27 cellular contexts compared by ENCODE assay signal in the genomic region with DNA sequence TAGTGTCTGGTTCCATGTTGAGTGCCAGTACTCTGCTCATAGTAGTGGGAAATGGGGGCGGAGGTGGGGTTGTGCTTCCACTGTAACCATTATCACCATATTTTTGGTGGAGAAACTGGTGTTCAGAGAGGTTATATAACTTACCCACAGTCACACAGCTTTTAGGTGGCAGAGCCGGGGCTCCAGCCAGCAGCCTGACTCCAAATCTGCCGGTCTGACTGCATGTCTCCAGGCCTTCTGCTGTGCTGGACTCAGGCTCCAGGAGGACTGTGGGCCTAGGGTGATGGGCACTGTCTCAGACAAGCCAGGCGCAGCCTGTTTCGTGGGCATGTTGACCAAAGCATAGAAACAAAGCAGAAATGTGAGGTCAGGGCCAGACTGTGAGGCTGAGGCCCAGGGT.
"Had no signal": no experiment of that assay in that cellular context is flagged by ENCODE, and none has a peak within 500 bp of the region (broad histone marks: within the 10 kb centered on the region; RNA-seq: fewer than 3 reads in every experiment).

No MANE protein-coding gene starts in this region.

- H3K27me3 Mint-ChIP-seq: naive thymus-derived CD8-positive, alpha-beta T cell; natural killer cell treated with Interleukin-12 subunit alpha and Interleukin-12 subunit beta and Interleukin-15 and Interleukin-18, amount 100 ng/mL, for 72 hours; stimulated activated naive B cell treated with anti-CD40 and anti-IgM and Interleukin-4, amounts not matched to agents 10 μg/mL and 1 μg/mL and 100 μg/mL, for 72 hours; stimulated activated naive CD8-positive, alpha-beta T cell treated with anti-CD3 and anti-CD28 coated beads, Interleukin-15, Interleukin-2, amounts not matched to agents 100 ng/mL and 50 ng/mL, for 24 hours had no signal

- H3K4me1 ChIP-seq: pancreas, psoas muscle, thyroid gland, tibial nerve, upper lobe of right lung, uterus had no signal

- ATAC-seq: naive thymus-derived CD8-positive, alpha-beta T cell; pancreas; psoas muscle; right cardiac atrium; sciatic nerve; stimulated activated effector memory CD8-positive, alpha-beta T cell treated with anti-CD3 and anti-CD28 coated beads, Interleukin-12 subunit alpha, Interleukin-12 subunit beta, amount 100 ng/mL, for 72 hours; stimulated activated naive B cell treated with anti-CD40 and anti-IgM and Interleukin-4, amounts not matched to agents 10 μg/mL and 1 μg/mL and 100 μg/mL, for 72 hours; upper lobe of right lung had no signal

- H3K36me3 ChIP-seq: neutrophil, pancreas, thoracic aorta, thyroid gland, uterus had no signal

- DNase-seq: naive thymus-derived CD8-positive, alpha-beta T cell; nephron progenitor cell; nucleus accumbens; pancreas; psoas muscle; right cardiac atrium; small intestine; stimulated activated CD4-positive, alpha-beta T cell treated with anti-CD3 and anti-CD28 coated beads, Interleukin-15, amount 100 ng/mL, for 24 hours; stimulated activated CD4-positive, alpha-beta T cell treated with anti-CD3 and anti-CD28 coated beads, Interleukin-2, amount 100 ng/mL, for 24 hours; stimulated activated CD4-positive, alpha-beta T cell treated with anti-CD3 and anti-CD28 coated beads, Interleukin-2, amount 100 ng/mL, for 48 hours; stimulated activated CD4-positive, alpha-beta T cell treated with anti-CD3 and anti-CD28 coated beads, Interleukin-4, amount 100 ng/mL, for 24 hours; stimulated activated naive B cell treated with anti-CD40 and anti-IgM and Interleukin-4, amounts not matched to agents 10 μg/mL and 1 μg/mL and 100 μg/mL, for 72 hours; stimulated activated naive CD4-positive, alpha-beta T cell treated with Interleukin-2 at 50 U/mL for 16 hours; stomach; thyroid gland; trophoblast cell; upper lobe of right lung; uterus had no signal

- FAIRE-seq: pancreas, small intestine had no signal

- H3K27me3 ChIP-seq: neutrophil, pancreas, stomach, thyroid gland, tibial nerve, upper lobe of right lung, uterus had no signal

- H3K9me3 ChIP-seq: neutrophil, pancreas, psoas muscle, stomach, thoracic aorta, thyroid gland, tibial nerve, upper lobe of right lung, uterus had no signal

- H3K4me3 ChIP-seq: pancreas, psoas muscle, stomach, thoracic aorta, thyroid gland, tibial nerve, upper lobe of right lung, uterus had no signal

- H3K27ac Mint-ChIP-seq: naive thymus-derived CD8-positive, alpha-beta T cell; natural killer cell treated with Interleukin-12 subunit alpha and Interleukin-12 subunit beta and Interleukin-15 and Interleukin-18, amount 100 ng/mL, for 72 hours; progenitor cell of endocrine pancreas; stimulated activated effector memory CD8-positive, alpha-beta T cell treated with anti-CD3 and anti-CD28 coated beads, Interleukin-12 subunit alpha, Interleukin-12 subunit beta, amount 100 ng/mL, for 72 hours; stimulated activated naive B cell treated with anti-CD40 and anti-IgM and Interleukin-4, amounts not matched to agents 10 μg/mL and 1 μg/mL and 100 μg/mL, for 72 hours; stimulated activated naive CD8-positive, alpha-beta T cell treated with anti-CD3 and anti-CD28 coated beads, Interleukin-15, Interleukin-2, amounts not matched to agents 100 ng/mL and 50 ng/mL, for 24 hours had no signal

- H3K27ac ChIP-seq: neutrophil, pancreas, psoas muscle, stomach, thoracic aorta, thyroid gland, tibial nerve, upper lobe of right lung, uterus had no signal

- H3K4me3 Mint-ChIP-seq: naive thymus-derived CD8-positive, alpha-beta T cell; natural killer cell treated with Interleukin-12 subunit alpha and Interleukin-12 subunit beta and Interleukin-15 and Interleukin-18, amount 100 ng/mL, for 72 hours; nephron progenitor cell; neural crest cell; stimulated activated effector memory CD8-positive, alpha-beta T cell treated with anti-CD3 and anti-CD28 coated beads, Interleukin-12 subunit alpha, Interleukin-12 subunit beta, amount 100 ng/mL, for 72 hours; stimulated activated naive B cell treated with anti-CD40 and anti-IgM and Interleukin-4, amounts not matched to agents 10 μg/mL and 1 μg/mL and 100 μg/mL, for 72 hours; stimulated activated naive CD8-positive, alpha-beta T cell treated with anti-CD3 and anti-CD28 coated beads, Interleukin-15, Interleukin-2, amounts not matched to agents 100 ng/mL and 50 ng/mL, for 24 hours had no signal

- H3K9me3 Mint-ChIP-seq: natural killer cell treated with Interleukin-12 subunit alpha and Interleukin-12 subunit beta and Interleukin-15 and Interleukin-18, amount 100 ng/mL, for 72 hours; nephron progenitor cell; neural crest cell; stimulated activated effector memory CD8-positive, alpha-beta T cell treated with anti-CD3 and anti-CD28 coated beads, Interleukin-12 subunit alpha, Interleukin-12 subunit beta, amount 100 ng/mL, for 72 hours; stimulated activated naive CD8-positive, alpha-beta T cell treated with anti-CD3 and anti-CD28 coated beads, Interleukin-15, Interleukin-2, amounts not matched to agents 100 ng/mL and 50 ng/mL, for 24 hours had no signal

- H3K36me3 Mint-ChIP-seq: natural killer cell treated with Interleukin-12 subunit alpha and Interleukin-12 subunit beta and Interleukin-15 and Interleukin-18, amount 100 ng/mL, for 72 hours had no signal
